ENCODE assay signal across 10 cellular contexts in the genomic region with DNA sequence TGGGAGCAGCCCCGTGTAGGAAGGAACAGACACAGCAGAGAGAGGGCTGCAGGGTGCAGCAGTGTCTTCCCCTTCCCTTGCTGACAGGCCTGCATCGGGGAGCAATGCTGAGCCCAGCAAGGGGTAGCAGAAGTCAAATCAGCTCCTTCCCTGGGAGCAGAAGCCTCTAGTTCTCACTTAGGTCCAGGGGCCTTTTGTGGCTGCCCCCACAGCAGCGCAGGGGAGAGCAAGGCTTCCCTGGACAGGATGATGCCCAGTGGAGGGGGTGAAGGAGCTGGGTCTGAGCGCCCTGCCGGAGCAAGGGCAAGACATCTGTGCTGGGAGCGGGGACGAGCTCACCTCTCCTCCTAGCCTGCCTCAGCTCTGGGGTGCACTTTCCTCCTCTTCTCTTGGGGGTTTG. TPM values are rescaled to one million over a fixed set of nuclear protein-coding genes. Genes with fewer than 3 reads are reported as not detected.
DNase-seq lines count a peak whose midpoint lies in the region; ATAC-seq lines count a peak whose summit lies in the region.
"Had no signal": no experiment of that assay in that cellular context is flagged by ENCODE, and none has a peak within 500 bp of the region (broad histone marks: within the 10 kb centered on the region; RNA-seq: fewer than 3 reads in every experiment).

No MANE protein-coding gene starts in this region.

- H3K36me3 ChIP-seq in aorta (ENCODE audit: control insufficient read depth in 1 of 2, insufficient read depth in 2 of 2, low read length in 1 of 2) = no peaks in the 10 kb centered on the region

- no peaks in the 10 kb centered on the region for H3K27me3 Mint-ChIP-seq in activated T-cell treated with anti-CD3 and anti-CD28 coated beads, Interleukin-2, amount 50 U/mL, for 72 hours (ENCODE audit: low read depth)

- no peaks in the 10 kb centered on the region for H3K9me3 Mint-ChIP-seq in activated T-cell treated with anti-CD3 and anti-CD28 coated beads, Interleukin-2, amount 50 U/mL, for 72 hours
- H3K9me3 Mint-ChIP-seq: nephron had no signal

- H3K9me3 ChIP-seq in mononuclear cell (ENCODE audit: low read depth, low read length) (no peaks in the 10 kb centered on the region), aorta (ENCODE audit: control insufficient read depth, low read length) (no peaks in the 10 kb centered on the region)

- peaks cover 38% of the 10 kb centered on the region for H3K4me1 Mint-ChIP-seq in activated T-cell treated with anti-CD3 and anti-CD28 coated beads, Interleukin-2, amount 50 U/mL, for 72 hours (ENCODE audit: low read depth)

- H3K27me3 ChIP-seq in mononuclear cell (ENCODE audit: insufficient read depth, low read length) (no peaks in the 10 kb centered on the region), aorta (ENCODE audit: control insufficient read depth in 1 of 2, insufficient read depth in 2 of 2, low read length in 1 of 2) (no peaks in the 10 kb centered on the region)

- H3K4me3 ChIP-seq in mononuclear cell (ENCODE audit: low read length) = peak overlapping the region; percentile 65
- H3K4me3 ChIP-seq in aorta (ENCODE audit: low read length in 2 of 2) = no peak overlapping the region

- peak overlapping the region; percentile 79 for H3K27ac Mint-ChIP-seq in activated T-cell treated with anti-CD3 and anti-CD28 coated beads, Interleukin-2, amount 50 U/mL, for 72 hours
- H3K27ac Mint-ChIP-seq: nephron had no signal

- no peak overlapping the region for H3K27ac ChIP-seq in aorta (ENCODE audit: low read depth in 1 of 2, low read length in 2 of 2)

- intact Hi-C loops in aorta (cut with DNase I) = no loop called here

- DNase-seq in stimulated activated CD4-positive, alpha-beta T cell treated with anti-CD3 and anti-CD28 coated beads, Interleukin-15, amount 100 ng/mL, for 24 hours = peak; percentile 23
- no peak for DNase-seq in stimulated activated CD4-positive, alpha-beta T cell treated with anti-CD3 and anti-CD28 coated beads, Interleukin-2, amount 100 ng/mL, for 48 hours
- DNase-seq in activated T-cell treated with anti-CD3 and anti-CD28 coated beads, Interleukin-2, amount 50 U/mL, for 72 hours = peak in 1 of 2 donors; percentile 15
- DNase-seq in aorta (peak; percentile 50 to 59), SIG-M5 treated with dmso at 0.1 percent for 504 hours (lab: John Stamatoyannopoulos, UW; ENCODE audit: unreplicated experiment) (no peak), retina (no peak), DMS79 (lab: John Stamatoyannopoulos, UW) (no peak)
- DNase-seq: SIG-M5 had no signal

- peaks cover 54% of the 10 kb centered on the region for H3K4me1 ChIP-seq in mononuclear cell (ENCODE audit: insufficient read depth, low read length)
- H3K4me1 ChIP-seq in aorta (ENCODE audit: control insufficient read depth in 1 of 2, insufficient read depth in 2 of 2, low read length in 2 of 2) = no peaks in the 10 kb centered on the region

- 85 to 93% methylated on average over 7 of the region's 7 CpGs for WGBS in aorta, 2 donors

- no peaks in the 10 kb centered on the region for H3K36me3 Mint-ChIP-seq in activated T-cell treated with anti-CD3 and anti-CD28 coated beads, Interleukin-2, amount 50 U/mL, for 72 hours (ENCODE audit: insufficient read depth in 2 of 2)

- no peak for ATAC-seq in activated T-cell treated with anti-CD3 and anti-CD28 coated beads, Interleukin-2, amount 50 U/mL, for 72 hours (replicated peaks in 1 of 2)
- ATAC-seq in aorta (ENCODE audit: low FRiP score) = no peak

- H3K4me3 Mint-ChIP-seq in activated T-cell treated with anti-CD3 and anti-CD28 coated beads, Interleukin-2, amount 50 U/mL, for 72 hours = peak overlapping the region; percentile 93 to 98

RNA-seq across cellular contexts. Expression of a gene that starts 0.8 kb away (rescaled TPM):
- total RNA-seq in activated T-cell treated with anti-CD3 and anti-CD28 coated beads, Interleukin-2, amount 50 U/mL, for 72 hours = 10 to 100 TPM; 90.4 to 91.8 TPM
- total RNA-seq in mononuclear cell (61.7 TPM), aorta (10 to 100 TPM; 23.6 to 55.8 TPM)
- polyA plus RNA-seq in aorta = 1 to 10 TPM; 5.8 to 7.2 TPM

RNA-seq across cellular contexts. Expression of a gene that starts 16.6 kb away (rescaled TPM):
- 10 to 100 TPM in 1 of 2 donors, 1 to 10 TPM in 1; 7.1 to 10.2 TPM for total RNA-seq in activated T-cell treated with anti-CD3 and anti-CD28 coated beads, Interleukin-2, amount 50 U/mL, for 72 hours
- 28.1 TPM for total RNA-seq in mononuclear cell
- total RNA-seq in aorta = 10 to 100 TPM; 59.4 to 70.0 TPM
- 10 to 100 TPM; 26.0 to 53.6 TPM for polyA plus RNA-seq in aorta

RNA-seq across cellular contexts. Expression of a gene that starts 24.0 kb away (rescaled TPM):
- not detected for total RNA-seq in activated T-cell treated with anti-CD3 and anti-CD28 coated beads, Interleukin-2, amount 50 U/mL, for 72 hours
- total RNA-seq in mononuclear cell = not detected
- not detected for total RNA-seq in aorta
- polyA plus RNA-seq in aorta = not detected

RNA-seq across cellular contexts. Expression of a gene that starts 33.8 kb away (rescaled TPM):
- total RNA-seq in activated T-cell treated with anti-CD3 and anti-CD28 coated beads, Interleukin-2, amount 50 U/mL, for 72 hours = 1 to 10 TPM; 1.0 to 1.6 TPM
- 0.63 TPM for total RNA-seq in mononuclear cell
- total RNA-seq in aorta = 10 to 100 TPM; 59.6 to 66.6 TPM
- 10 to 100 TPM; 16.2 to 44.2 TPM for polyA plus RNA-seq in aorta

RNA-seq across cellular contexts. Expression of a gene that starts 43.9 kb away (rescaled TPM):
- not detected for total RNA-seq in activated T-cell treated with anti-CD3 and anti-CD28 coated beads, Interleukin-2, amount 50 U/mL, for 72 hours
- not detected for total RNA-seq in mononuclear cell
- not detected for total RNA-seq in aorta
- 1,000 to 10,000 TPM in 1 of 2 donors, 10 to 100 TPM in 1; 45.9 to 1,323 TPM for polyA plus RNA-seq in aorta

Comparison
In these comparisons a context has a peak if more than half of its experiments do, and no peak if none do; other contexts are left out.
1. DNase-seq: peak in stimulated activated CD4-positive, alpha-beta T cell treated with anti-CD3 and anti-CD28 coated beads, Interleukin-15, amount 100 ng/mL, for 24 hours (single experiment) and aorta (2 of 2); none in stimulated activated CD4-positive, alpha-beta T cell treated with anti-CD3 and anti-CD28 coated beads, Interleukin-2, amount 100 ng/mL, for 48 hours (0 of 2), SIG-M5 treated with dmso at 0.1 percent for 504 hours (single experiment), retina (single experiment) and DMS79 (single experiment).